Comparison of ENCODE assay signal across 8 cellular contexts in the genomic region with DNA sequence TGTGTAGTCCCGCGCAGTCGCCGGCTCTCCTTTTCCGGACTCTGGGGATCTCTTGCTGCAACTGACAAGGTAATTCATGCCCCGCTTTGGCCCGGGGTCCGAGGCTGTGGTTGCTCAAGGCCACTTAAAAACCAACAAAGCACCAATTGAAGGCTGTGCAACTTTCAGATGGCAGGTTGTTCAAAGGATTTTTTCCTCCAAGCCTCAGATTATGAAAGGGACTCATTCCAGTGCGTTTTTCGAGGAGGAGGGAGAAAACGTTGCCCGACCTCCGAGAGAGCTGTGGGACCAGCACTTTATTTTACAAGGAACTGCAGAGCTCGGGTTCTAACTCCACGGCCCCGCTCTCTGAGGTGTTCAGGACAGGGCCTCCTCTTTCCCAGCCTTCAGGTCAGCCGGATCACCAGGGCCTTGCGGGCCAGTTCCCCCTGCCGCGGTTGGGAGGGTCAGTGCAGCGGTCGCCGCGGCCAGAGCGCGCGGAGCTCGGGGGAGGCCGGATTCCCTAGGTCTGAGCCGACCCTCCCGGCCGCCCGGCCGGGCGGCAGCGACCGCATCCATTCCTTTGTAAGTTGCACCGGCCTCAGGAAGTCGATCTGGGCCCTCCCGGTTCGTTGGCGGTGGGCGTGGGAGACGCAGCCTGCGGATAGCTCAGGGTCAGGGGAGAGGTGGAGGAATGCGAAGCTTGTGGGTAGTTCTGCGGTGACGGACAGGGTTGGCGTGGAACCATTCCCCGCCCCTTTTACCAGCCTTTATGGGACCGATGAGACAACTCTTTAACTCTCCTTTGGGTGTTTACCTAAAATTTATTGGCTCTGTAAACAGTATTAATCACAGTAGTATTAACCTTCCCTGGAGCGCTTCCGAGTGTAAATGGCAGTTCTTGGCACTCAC. TPM values are rescaled to one million over a fixed set of nuclear protein-coding genes. Genes with fewer than 3 reads are reported as not detected.
DNase-seq lines count a peak whose midpoint lies in the region; ATAC-seq and TF ChIP-seq lines count a peak whose summit lies in the region.

No MANE protein-coding gene starts in this region.

- no peaks in the 10 kb centered on the region for H3K36me3 ChIP-seq in PC-9 (ENCODE audit: low read depth)

- H3F3A ChIP-seq in PC-9 (ENCODE audit: insufficient read depth, low read depth): peaks cover 40% of the 10 kb centered on the region

- CTCF ChIA-PET in PC-9 (lab: Charles Lee): no interaction called here

- no peaks in the 10 kb centered on the region for H3K9me2 ChIP-seq in PC-9 (ENCODE audit: insufficient read depth)

- no peak for ATAC-seq in GM19035 (IDR thresholded peaks at IDR 0.05; ENCODE audit: unreplicated experiment)

- H4K20me1 ChIP-seq in PC-9 (ENCODE audit: insufficient read depth): no peaks in the 10 kb centered on the region

- intact Hi-C loops in PC-9 (cut with micrococcal nuclease; ENCODE audit: unreplicated experiment): loop anchor here (1.0 to 5.0 kb wide), 3 partner anchors 44 to 131 kb away; no protein-coding TSS in a partner anchor

- H3K9me3 ChIP-seq in PC-9 (ENCODE audit: insufficient read depth, low read depth): no peaks in the 10 kb centered on the region

- BruUV-seq in PC-9 (replicated peaks; lab: Mats Ljungman, UMichigan): TSS peak; percentile 27

- peak overlapping the region; percentile 87 for H3K27ac ChIP-seq in PC-9
- H3K27ac ChIP-seq in skin epidermis: peak overlapping the region; percentile 34 to 95 (median 90)

- peak overlapping the region; percentile 88 for H3K4me2 ChIP-seq in PC-9

- peaks cover 24% of the 10 kb centered on the region for H3K4me1 ChIP-seq in PC-9 (replicated peaks; ENCODE audit: insufficient read depth)

- H3K79me2 ChIP-seq in PC-9 (ENCODE audit: low read depth): peaks cover 34% of the 10 kb centered on the region

- TF ChIP-seq CTCF in PC-9 (conservative IDR thresholded peaks at IDR 0.05): no peak
- no peak for TF ChIP-seq CTCF in cardiac fibroblast (IDR thresholded peaks at IDR 0.05; ENCODE audit: low read depth, low read length)

- H2AFZ ChIP-seq in PC-9: peak overlapping the region; percentile 90

- H3K4me3 ChIP-seq in PC-9 (peak overlapping the region; percentile 93), cardiac fibroblast (replicated peaks in 1 of 2; ENCODE audit: low read depth in 2 of 2, low read length in 2 of 2) (peak overlapping the region; percentile 88 to 93), skin epidermis (peak overlapping the region; percentile 74 to 85 (median 81))

- POLR2A ChIA-PET in PC-9 (lab: Charles Lee; ENCODE audit: unreplicated experiment): interaction anchor here (0.5 to 0.7 kb wide), 6 partner anchors 8 to 1063 kb away, joined by 4 to 20 read pairs (median 6); no protein-coding TSS in a partner anchor

- H3K27me3 ChIP-seq in PC-9 (ENCODE audit: insufficient read depth, low read depth): no peaks in the 10 kb centered on the region

- DNase-seq in NOMO-1 treated with DMSO at 0.1 percent for 48 hours (lab: John Stamatoyannopoulos, UW; ENCODE audit: unreplicated experiment): peak; percentile 8
- DNase-seq in NOMO-1 treated with dmso at 0.1 percent for 144 hours (lab: John Stamatoyannopoulos, UW; ENCODE audit: unreplicated experiment): no peak
- peak; percentile 80 to 90 for DNase-seq in PC-9
- peak; percentile 92 to 93 for DNase-seq in cardiac fibroblast (ENCODE audit: low read depth in 2 of 2)
- peak; percentile 97 for DNase-seq in iris pigment epithelial cell (ENCODE audit: low read depth)
- DNase-seq in NCI-H510A (lab: John Stamatoyannopoulos, UW): no peak

RNA-seq across cellular contexts. Expression of gene UTRN, which starts 1.6 kb away (rescaled TPM):
- 108 and 125 TPM in 2 replicates for total RNA-seq in PC-9 (2021)

Comparison
In these comparisons a context has a peak if more than half of its experiments do, and no peak if none do; other contexts are left out.
1. DNase-seq: peak in NOMO-1 treated with DMSO at 0.1 percent for 48 hours (single experiment), PC-9 (2 of 2), cardiac fibroblast (2 of 2) and iris pigment epithelial cell (single experiment); none in NOMO-1 treated with dmso at 0.1 percent for 144 hours (single experiment) and NCI-H510A (single experiment).
2. Peak in every context shown above with its lines, with median percentiles within 50 percentile points of each other: H3K4me3 ChIP-seq.